Comparison of ENCODE assay signal across 8 cellular contexts in genomic region chr2:43312751-43313641, GRCh38.
DNase-seq lines count a peak whose midpoint lies in the region; ATAC-seq, FAIRE-seq and TF ChIP-seq lines count a peak whose summit lies in the region.

No MANE protein-coding gene starts in this region.

- DNase-seq in GM12891 (ENCODE audit: insufficient read length, low spot score) (no peak), SHP77 treated with DMSO at 0.1 percent for 48 hours (lab: John Stamatoyannopoulos, UW) (peak; percentile 60), left cardiac atrium (no peak), stomach (no peak), T-cell (no peak), 8988T (no peak)

- no peaks in the 10 kb centered on the region for H3K9me3 ChIP-seq in stomach

- ATAC-seq in left cardiac atrium (peak; percentile 15 to 54), T-cell (replicated peaks in 1 of 4) (no peak), GM21515 (IDR thresholded peaks at IDR 0.05; ENCODE audit: unreplicated experiment) (no peak), GM21576 (IDR thresholded peaks at IDR 0.05; ENCODE audit: unreplicated experiment) (no peak)

- H3K27ac Mint-ChIP-seq in T-cell, result peak overlapping the region in 1 of 2 donors; percentile 28

- H3K4me3 Mint-ChIP-seq in T-cell, result no peak overlapping the region

- no peaks in the 10 kb centered on the region for H3K9me3 Mint-ChIP-seq in T-cell

- POLR2A ChIA-PET in T-cell (lab: Charles Lee), result interaction anchor here in 1 of 2 donors (0.6 kb wide), 1 partner anchor 198 kb away, joined by 4 read pairs; no protein-coding TSS in a partner anchor

- no peaks in the 10 kb centered on the region for H3K27me3 ChIP-seq in stomach

- intact Hi-C loops in left cardiac atrium (cut with DNase I) (no loop called here), stomach (cut with DNase I; ENCODE audit: low total_unique reads) (no loop called here)

- TF ChIP-seq CTCF in stomach (IDR thresholded peaks at IDR 0.05), result no peak

- H3K27ac ChIP-seq in stomach, result peak overlapping the region in 4 of 5 donors; percentile 34 to 60 (median 57)

- TF ChIP-seq EP300 in stomach (IDR thresholded peaks at IDR 0.05), result no peak

- peak; percentile 9 for FAIRE-seq in GM12891 (lab: Jason Lieb, UNC)

- no peak for TF ChIP-seq POLR2A in GM12891 (IDR thresholded peaks at IDR 0.05; ENCODE audit: low read depth, low read length)
- no peak for TF ChIP-seq POLR2A in stomach (IDR thresholded peaks at IDR 0.05)

- H3K36me3 ChIP-seq in stomach, result no peaks in the 10 kb centered on the region

- CTCF ChIA-PET in T-cell (lab: Charles Lee), result interaction anchor here in 1 of 2 donors (0.6 kb wide), 1 partner anchor 114 kb away, joined by 3 read pairs; no protein-coding TSS in a partner anchor

- H3K4me1 Mint-ChIP-seq in T-cell, result peaks cover 5 to 11% (median 9%) of the 10 kb centered on the region in 3 donors

- peaks cover 5 to 48% (median 25%) of the 10 kb centered on the region in 4 donors for H3K4me1 ChIP-seq in stomach

- no peaks in the 10 kb centered on the region for H3K27me3 Mint-ChIP-seq in T-cell

- H3K36me3 Mint-ChIP-seq in T-cell, result peaks cover 44% of the 10 kb centered on the region

- WGBS in stomach, 5 donors, result 60 to 76% (median 64%) methylated on average over 7 of the region's 7 CpGs

- H3K4me3 ChIP-seq in stomach, result no peak overlapping the region

TF ChIP-seq in GM12891, 5 proteins besides CTCF, POLR2A, EP300 and RAD21:
- TF ChIP-seq POLR2AphosphoS5 (IDR thresholded peaks at IDR 0.05; ENCODE audit: low read depth, low read length), result no peak
- TF ChIP-seq TAF1 (IDR thresholded peaks at IDR 0.05; ENCODE audit: low read depth, low read length), result no peak
- no peak for TF ChIP-seq SPI1 (IDR thresholded peaks at IDR 0.05; ENCODE audit: low read depth, low read length)
- TF ChIP-seq PAX5 (IDR thresholded peaks at IDR 0.05; ENCODE audit: insufficient read depth, low read length, severe bottlenecking), result no peak
- TF ChIP-seq POU2F2 (IDR thresholded peaks at IDR 0.05; ENCODE audit: low read depth, low read length), result no peak

Comparison
In these comparisons a context has a peak if more than half of its experiments do, and no peak if none do; other contexts are left out.
1. ATAC-seq: peak in left cardiac atrium (2 of 2); none in T-cell (0 of 4), GM21515 (single experiment) and GM21576 (single experiment).